Comparison of ENCODE assay signal across 8 cellular contexts in genomic region chr16:28623172-28623711, GRCh38. TPM values are rescaled to one million over a fixed set of nuclear protein-coding genes. Genes with fewer than 3 reads are reported as not detected.
DNase-seq lines count a peak whose midpoint lies in the region; ATAC-seq, FAIRE-seq and TF ChIP-seq lines count a peak whose summit lies in the region.

No MANE protein-coding gene starts in this region.

- H3K4me1 ChIP-seq in endothelial cell of umbilical vein (ENCODE audit: control insufficient read depth, extremely low read depth, insufficient read depth, low read length), result no peaks in the 10 kb centered on the region
- no peaks in the 10 kb centered on the region for H3K4me1 ChIP-seq in urinary bladder (ENCODE audit: insufficient read depth)

- dilution Hi-C loops in endothelial cell of umbilical vein (cut with MboI; ENCODE audit: extremely low pct_ligation_motif_present, low sequenced_read_pairs), result no loop called here

- no peak overlapping the region for H3K9ac ChIP-seq in endothelial cell of umbilical vein (replicated peaks; ENCODE audit: extremely low read depth, insufficient read depth, low read length)

- ATAC-seq in GM21737 (IDR thresholded peaks at IDR 0.05; ENCODE audit: unreplicated experiment), result no peak
- ATAC-seq in GM21528 (IDR thresholded peaks at IDR 0.05; ENCODE audit: low FRiP score, unreplicated experiment), result no peak

- H3K9me3 ChIP-seq in endothelial cell of umbilical vein (replicated peaks; ENCODE audit: control insufficient read depth, insufficient read depth, low read length), result no peaks in the 10 kb centered on the region

- peak overlapping the region; percentile 41 for H2AFZ ChIP-seq in endothelial cell of umbilical vein (ENCODE audit: low read depth, low read length)

- in situ Hi-C loops in G401 (cut with HindIII; ENCODE audit: low sequenced_read_pairs), result no loop called here

- BruUV-seq in endothelial cell of umbilical vein (replicated peaks; lab: Mats Ljungman, UMichigan), result no TSS peak

- H3K4me2 ChIP-seq in endothelial cell of umbilical vein (ENCODE audit: insufficient read depth, low read length), result peak overlapping the region; percentile 3

- no peaks in the 10 kb centered on the region for H3K9me1 ChIP-seq in endothelial cell of umbilical vein (replicated peaks; ENCODE audit: control insufficient read depth, extremely low read depth, insufficient read depth, low read length)

- H3K4me3 ChIP-seq in endothelial cell of umbilical vein (replicated peaks in 1 of 3; ENCODE audit: insufficient read depth in 1 of 3, low read depth in 1 of 3, low read length in 3 of 3) (peak overlapping the region in 1 of 3 experiments; percentile 32), urinary bladder (ENCODE audit: low read depth, low read length) (peak overlapping the region; percentile 49)

- no peak for TF ChIP-seq POLR2A in endothelial cell of umbilical vein (IDR thresholded peaks at IDR 0.05; ENCODE audit: low read depth, low read length)

- no peaks in the 10 kb centered on the region for H4K20me1 ChIP-seq in endothelial cell of umbilical vein (replicated peaks; ENCODE audit: control insufficient read depth, extremely low read depth, insufficient read depth, low read length)

- H3K27ac ChIP-seq in endothelial cell of umbilical vein (ENCODE audit: insufficient read depth, low read depth, low read length) (no peak overlapping the region), urinary bladder (ENCODE audit: low read depth) (peak overlapping the region; percentile 23)

- 2% methylated on average over 68 of the region's 68 CpGs for WGBS in urinary bladder

- no peaks in the 10 kb centered on the region for H3K79me2 ChIP-seq in endothelial cell of umbilical vein (ENCODE audit: control insufficient read depth, insufficient read depth, low read length)

- H3K36me3 ChIP-seq in endothelial cell of umbilical vein (ENCODE audit: control insufficient read depth in 2 of 2, extremely low read depth in 1 of 2, insufficient read depth in 2 of 2, low read length in 2 of 2) (no peaks in the 10 kb centered on the region), urinary bladder (ENCODE audit: insufficient read depth) (no peaks in the 10 kb centered on the region)

- DNase-seq in G401 (ENCODE audit: low spot score), result peak; percentile 78
- peak; percentile 80 for DNase-seq in NCI-H2171 (lab: John Stamatoyannopoulos, UW)
- peak; percentile 27 to 43 for DNase-seq in activated CD8-positive, alpha-beta memory T cell treated with anti-CD3 and anti-CD28 coated beads for 4 hours (ENCODE audit: low read depth in 2 of 2)
- peak; percentile 24 for DNase-seq in endothelial cell of umbilical vein (ENCODE audit: low read depth, low spot score)
- peak; percentile 33 for DNase-seq in putamen (ENCODE audit: low spot score)

- CTCF ChIA-PET in endothelial cell of umbilical vein (lab: Charles Lee), result no interaction called here

- no peak for FAIRE-seq in endothelial cell of umbilical vein (lab: Jason Lieb, UNC)

- peaks cover 0 to 1% of the 10 kb centered on the region in 2 experiments for H3K27me3 ChIP-seq in endothelial cell of umbilical vein (ENCODE audit: control insufficient read depth in 2 of 2, insufficient read depth in 2 of 2, low read length in 2 of 2)

- intact Hi-C loops in endothelial cell of umbilical vein (cut with micrococcal nuclease), result no loop called here

- POLR2A ChIA-PET in endothelial cell of umbilical vein (lab: Charles Lee), result no interaction called here

- no peak for TF ChIP-seq CTCF in endothelial cell of umbilical vein (IDR thresholded peaks at IDR 0.05; ENCODE audit: extremely low read depth in 1 of 2, insufficient read depth in 1 of 2, low read depth in 1 of 2, low read length in 2 of 2)

TF ChIP-seq in endothelial cell of umbilical vein, 7 proteins besides CTCF, POLR2A, EP300 and RAD21:
- TF ChIP-seq FOS (IDR thresholded peaks at IDR 0.05; ENCODE audit: borderline replicate concordance, insufficient read depth, low read length) (no peak), EZH2 (IDR thresholded peaks at IDR 0.05; ENCODE audit: borderline replicate concordance, low read depth, low read length, severe bottlenecking) (no peak), JUN (IDR thresholded peaks at IDR 0.05; ENCODE audit: borderline replicate concordance, insufficient read depth, insufficient read length, low read depth) (no peak), MYC (IDR thresholded peaks at IDR 0.05; ENCODE audit: low read depth, low read length) (no peak), GATA2 (IDR thresholded peaks at IDR 0.05; ENCODE audit: insufficient read depth, insufficient read length, low read depth, low read length) (no peak), POLR2AphosphoS5 (IDR thresholded peaks at IDR 0.05; ENCODE audit: insufficient read depth, low read depth, low read length) (no peak)
- TF ChIP-seq, protein P1, sequence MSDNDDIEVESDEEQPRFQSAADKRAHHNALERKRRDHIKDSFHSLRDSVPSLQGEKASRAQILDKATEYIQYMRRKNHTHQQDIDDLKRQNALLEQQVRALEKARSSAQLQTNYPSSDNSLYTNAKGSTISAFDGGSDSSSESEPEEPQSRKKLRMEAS (IDR thresholded peaks at IDR 0.05; ENCODE audit: insufficient read depth, insufficient read length), result no peak

RNA-seq across cellular contexts. Expression of gene SULT1A1, which starts 13.4 kb away (rescaled TPM):
- total RNA-seq in G401 (2014; rRNA removed; shearing (Covaris generic)), result 32.2 and 38.8 TPM in 2 replicates
- total RNA-seq in endothelial cell of umbilical vein (0.62 and 0.77 TPM in 2 replicates), urinary bladder (8.2 TPM)
- polyA plus RNA-seq in endothelial cell of umbilical vein (0.65 and 0.90 TPM in 2 replicates), urinary bladder (15.6 TPM)
- polyA plus RNA-seq in endothelial cell of umbilical vein (2011; cell fraction: cytosol; rRNA removed), result 0.72 and 1.0 TPM in 2 replicates
- 0.41 and 0.84 TPM in 2 replicates for polyA plus RNA-seq in endothelial cell of umbilical vein (2011; cell fraction: nucleus; rRNA removed)
- polyA plus RNA-seq in endothelial cell of umbilical vein (2012), result 1.2 and 1.9 TPM in 2 replicates
- polyA minus RNA-seq in endothelial cell of umbilical vein, result 0.21 and 0.32 TPM in 2 replicates
- polyA minus RNA-seq in endothelial cell of umbilical vein (2011; cell fraction: cytosol; rRNA and poly(A)+ RNA removed), result 6.2 TPM
- 0.34 TPM in 1 of 2 replicates, not detected in the other for polyA minus RNA-seq in endothelial cell of umbilical vein (2011; cell fraction: nucleus; rRNA and poly(A)+ RNA removed)

RNA-seq across cellular contexts. Expression of gene NPIPB8, which starts 14.6 kb away (rescaled TPM):
- not detected in 2 replicates for total RNA-seq in G401 (2014; rRNA removed; shearing (Covaris generic))
- total RNA-seq in endothelial cell of umbilical vein, result 0.90 TPM in 1 of 2 replicates, not detected in the other
- 0.11 TPM in 1 of 2 replicates, not detected in the other for polyA plus RNA-seq in endothelial cell of umbilical vein
- polyA plus RNA-seq in endothelial cell of umbilical vein (2011; cell fraction: cytosol; rRNA removed), result not detected in 2 replicates
- 0.09 and 0.38 TPM in 2 replicates for polyA plus RNA-seq in endothelial cell of umbilical vein (2011; cell fraction: nucleus; rRNA removed)
- polyA plus RNA-seq in endothelial cell of umbilical vein (2012), result 1.2 TPM in 1 of 2 replicates, not detected in the other
- polyA minus RNA-seq in endothelial cell of umbilical vein, result 2.9 TPM in 1 of 2 replicates, not detected in the other
- not detected for polyA minus RNA-seq in endothelial cell of umbilical vein (2011; cell fraction: cytosol; rRNA and poly(A)+ RNA removed)
- polyA minus RNA-seq in endothelial cell of umbilical vein (2011; cell fraction: nucleus; rRNA and poly(A)+ RNA removed), result 1.3 and 1.9 TPM in 2 replicates
- total RNA-seq in urinary bladder, result 2.0 TPM
- polyA plus RNA-seq in urinary bladder, result not detected

RNA-seq across cellular contexts. Expression of gene SULT1A2, which starts 26.4 kb away (rescaled TPM):
- total RNA-seq in G401 (2014; rRNA removed; shearing (Covaris generic)), result 0.98 TPM in 1 of 2 replicates, not detected in the other
- total RNA-seq in endothelial cell of umbilical vein, result not detected in 2 replicates
- 0.06 TPM in 1 of 2 replicates, not detected in the other for polyA plus RNA-seq in endothelial cell of umbilical vein
- polyA plus RNA-seq in endothelial cell of umbilical vein (2011; cell fraction: cytosol; rRNA removed), result 0.10 TPM in 1 of 2 replicates, not detected in the other
- polyA plus RNA-seq in endothelial cell of umbilical vein (2011; cell fraction: nucleus; rRNA removed), result not detected in 2 replicates
- 0.27 TPM in 1 of 2 replicates, not detected in the other for polyA plus RNA-seq in endothelial cell of umbilical vein (2012)
- polyA minus RNA-seq in endothelial cell of umbilical vein, result not detected in 2 replicates
- 0.92 TPM for polyA minus RNA-seq in endothelial cell of umbilical vein (2011; cell fraction: cytosol; rRNA and poly(A)+ RNA removed)
- polyA minus RNA-seq in endothelial cell of umbilical vein (2011; cell fraction: nucleus; rRNA and poly(A)+ RNA removed), result not detected in 2 replicates
- total RNA-seq in urinary bladder, result 0.21 TPM
- 1.3 TPM for polyA plus RNA-seq in urinary bladder

Comparison
In these comparisons a context has a peak if more than half of its experiments do, and no peak if none do; other contexts are left out.
1. DNase-seq: peak in every context shown above with its lines; median percentile 80 in NCI-H2171; 78 in G401; 35 in activated CD8-positive, alpha-beta memory T cell treated with anti-CD3 and anti-CD28 coated beads for 4 hours; 33 in putamen; 24 in endothelial cell of umbilical vein.